In genomic region chr16:30357085-30357714, GRCh38 we compare ENCODE assay signal across 10 cellular contexts. TPM values are rescaled to one million over a fixed set of nuclear protein-coding genes. Genes with fewer than 3 reads are reported as not detected.
DNase-seq lines count a peak whose midpoint lies in the region; ATAC-seq and TF ChIP-seq lines count a peak whose summit lies in the region.
"Had no signal": no experiment of that assay in that cellular context is flagged by ENCODE, and none has a peak within 500 bp of the region (broad histone marks: within the 10 kb centered on the region; RNA-seq: fewer than 3 reads in every experiment).

No MANE protein-coding gene starts in this region.

- peak overlapping the region; percentile 52 to 88 (median 76) for H3K27ac Mint-ChIP-seq in CD14-positive monocyte
- H3K27ac Mint-ChIP-seq in HFFc6, result peak overlapping the region; percentile 42; the same call in 1 of the 2 replicates
- peak overlapping the region; percentile 96 to 98 for H3K27ac Mint-ChIP-seq in natural killer cell

- H3K36me3 Mint-ChIP-seq in CD14-positive monocyte (peaks cover 57 to 70% of the 10 kb centered on the region in 2 donors), HFFc6 (ENCODE audit: low read depth) (peaks cover 24% of the 10 kb centered on the region), natural killer cell (peaks cover 1% of the 10 kb centered on the region)

- H3K27me3 Mint-ChIP-seq in CD14-positive monocyte (ENCODE audit: low read depth in 3 of 3) (peaks cover 0 to 1% (median 0%) of the 10 kb centered on the region in 3 donors), HFFc6 (ENCODE audit: insufficient read depth) (peaks cover 6% of the 10 kb centered on the region), natural killer cell (ENCODE audit: low read depth in 2 of 2) (no peaks in the 10 kb centered on the region)

- DNase-seq in CD14-positive monocyte (ENCODE audit: low spot score) (no peak), HFFc6 (no peak), natural killer cell (no peak), amniotic stem cell (lab: John Stamatoyannopoulos, UW) (no peak), HK-2 (ENCODE audit: unreplicated experiment) (no peak), right atrium auricular region (ENCODE audit: low spot score) (no peak)
- DNase-seq: activated CD4-positive, CD25-positive, alpha-beta regulatory T cell treated with anti-CD3 and anti-CD28 coated beads, Interleukin-2, amount 50 U/mL, for 72 hours had no signal

- no peaks in the 10 kb centered on the region for H3K9me3 ChIP-seq in right atrium auricular region
- H3K9me3 ChIP-seq: right lobe of liver had no signal

- H3K9me3 Mint-ChIP-seq in CD14-positive monocyte, result no peaks in the 10 kb centered on the region
- no peaks in the 10 kb centered on the region for H3K9me3 Mint-ChIP-seq in HFFc6
- H3K9me3 Mint-ChIP-seq in natural killer cell, result no peaks in the 10 kb centered on the region

- peaks cover 45% of the 10 kb centered on the region for H3K36me3 ChIP-seq in right atrium auricular region

- WGBS in adipose tissue, 3 donors, result 61 to 72% (median 68%) methylated on average over 5 of the region's 5 CpGs

- H3K4me3 Mint-ChIP-seq in CD14-positive monocyte, result no peak overlapping the region
- no peak overlapping the region for H3K4me3 Mint-ChIP-seq in HFFc6
- H3K4me3 Mint-ChIP-seq in natural killer cell, result no peak overlapping the region

- TF ChIP-seq CTCF in CD14-positive monocyte (IDR thresholded peaks at IDR 0.05), result no peak
- no peak for TF ChIP-seq CTCF in HFFc6 (IDR thresholded peaks at IDR 0.05)
- TF ChIP-seq CTCF in natural killer cell (IDR thresholded peaks at IDR 0.05), result no peak
- no peak for TF ChIP-seq CTCF in right atrium auricular region (IDR thresholded peaks at IDR 0.05)

- H3K27me3 ChIP-seq in right atrium auricular region, result no peaks in the 10 kb centered on the region
- H3K27me3 ChIP-seq: right lobe of liver had no signal

- intact Hi-C loops in CD14-positive monocyte (cut with micrococcal nuclease), result loop anchor here in 1 of 2 donors (10.0 kb wide), 1 partner anchor 48 kb away; the partner anchor contains the start of gene ZNF771
- intact Hi-C loops in natural killer cell (cut with micrococcal nuclease), result no loop called here

- peaks cover 32% of the 10 kb centered on the region for H3K4me1 Mint-ChIP-seq in CD14-positive monocyte
- peaks cover 44% of the 10 kb centered on the region for H3K4me1 Mint-ChIP-seq in HFFc6 (ENCODE audit: low read depth)
- peaks cover 49 to 51% of the 10 kb centered on the region in 2 donors for H3K4me1 Mint-ChIP-seq in natural killer cell

- ATAC-seq in natural killer cell, result no peak
- no peak for ATAC-seq in GM21515 (IDR thresholded peaks at IDR 0.05; ENCODE audit: unreplicated experiment)

- H3K4me1 ChIP-seq in right atrium auricular region, result peaks cover 4 to 42% of the 10 kb centered on the region in 2 donors

- no peak overlapping the region for H3K4me3 ChIP-seq in right atrium auricular region
- H3K4me3 ChIP-seq: right lobe of liver had no signal

- H3K27ac ChIP-seq in adipose tissue (ENCODE audit: low read depth, low read length) (peak overlapping the region; percentile 71), right atrium auricular region (no peak overlapping the region)

RNA-seq across cellular contexts. Expression of gene CD2BP2, which starts 2.1 kb away (rescaled TPM):
- polyA plus RNA-seq in CD14-positive monocyte (10 to 100 TPM; 31.0 to 31.8 TPM), adipose tissue (10 to 100 TPM; 27.0 to 41.5 (median 37.5) TPM)
- total RNA-seq in HFFc6 (2021; fragmentation: NEBNext Ultra II Directional; extraction: Animal tissue kit (Norgen Biotek cat#: 25700)), result 10 to 100 TPM; 76.2 to 91.0 (median 80.4) TPM
- total RNA-seq in natural killer cell (100 to 1,000 TPM in 1 of 3 donors, 10 to 100 TPM in 2; 79.5 to 104 (median 87.7) TPM), right atrium auricular region (10 to 100 TPM; 22.0 to 39.3 TPM)

RNA-seq across cellular contexts. Expression of gene TBC1D10B, which starts 13.1 kb away (rescaled TPM):
- 10 to 100 TPM; 12.2 to 13.8 TPM for polyA plus RNA-seq in CD14-positive monocyte
- 10 to 100 TPM; 44.6 to 51.6 (median 46.3) TPM for total RNA-seq in HFFc6 (2021; fragmentation: NEBNext Ultra II Directional; extraction: Animal tissue kit (Norgen Biotek cat#: 25700))
- 10 to 100 TPM; 12.4 to 28.2 (median 27.6) TPM for polyA plus RNA-seq in adipose tissue
- 10 to 100 TPM; 43.0 to 55.3 (median 50.2) TPM for total RNA-seq in natural killer cell
- 10 to 100 TPM; 20.0 to 22.3 TPM for total RNA-seq in right atrium auricular region

RNA-seq across cellular contexts. Expression of gene MYL11, which starts 17.4 kb away (rescaled TPM):
- polyA plus RNA-seq in CD14-positive monocyte (1 to 10 TPM; 1.6 to 1.9 TPM), adipose tissue (1 to 10 TPM in 1 of 3 donors, under 1 TPM in 1, not detected in 1; 0.98 to 1.3 TPM)
- 1 to 10 TPM in 1 of 6 experiments, under 1 TPM in 2, not detected in 3; 0.77 to 1.2 (median 0.82) TPM for total RNA-seq in HFFc6 (2021; fragmentation: NEBNext Ultra II Directional; extraction: Animal tissue kit (Norgen Biotek cat#: 25700))
- total RNA-seq in natural killer cell (1 to 10 TPM; 2.9 to 8.0 (median 7.2) TPM), right atrium auricular region (not detected)

RNA-seq across cellular contexts. Expression of gene SEPTIN1, which starts 25.2 kb away (rescaled TPM):
- polyA plus RNA-seq in CD14-positive monocyte (under 1 TPM; 0.49 to 0.60 TPM), adipose tissue (1 to 10 TPM; 1.8 to 3.9 (median 3.6) TPM)
- 1 to 10 TPM; 1.5 to 2.8 (median 1.8) TPM for total RNA-seq in HFFc6 (2021; fragmentation: NEBNext Ultra II Directional; extraction: Animal tissue kit (Norgen Biotek cat#: 25700))
- total RNA-seq in natural killer cell (100 to 1,000 TPM; 196 to 210 (median 205) TPM), right atrium auricular region (under 1 TPM in 1 of 2 donors, not detected in 1; 0.35 TPM)

RNA-seq across cellular contexts. Expression of gene ZNF48, which starts 38.0 kb away (rescaled TPM):
- polyA plus RNA-seq in CD14-positive monocyte (1 to 10 TPM in 1 of 2 donors, under 1 TPM in 1; 0.67 to 1.4 TPM), adipose tissue (1 to 10 TPM; 2.4 to 3.9 (median 3.2) TPM)
- total RNA-seq in HFFc6 (2021; fragmentation: NEBNext Ultra II Directional; extraction: Animal tissue kit (Norgen Biotek cat#: 25700)), result 1 to 10 TPM; 5.3 to 7.9 (median 6.1) TPM
- total RNA-seq in natural killer cell (1 to 10 TPM; 5.5 to 7.4 (median 7.1) TPM), right atrium auricular region (10 to 100 TPM in 1 of 2 donors, 1 to 10 TPM in 1; 5.7 to 10.7 TPM)

Comparison
In these comparisons a context has a peak if more than half of its experiments do, and no peak if none do; other contexts are left out.
1. H3K27ac Mint-ChIP-seq: peak in every context shown above with its lines; median percentile 97 in natural killer cell; 76 in CD14-positive monocyte; 42 in HFFc6.